ENCODE assay signal across 1 cellular context in the genomic region with DNA sequence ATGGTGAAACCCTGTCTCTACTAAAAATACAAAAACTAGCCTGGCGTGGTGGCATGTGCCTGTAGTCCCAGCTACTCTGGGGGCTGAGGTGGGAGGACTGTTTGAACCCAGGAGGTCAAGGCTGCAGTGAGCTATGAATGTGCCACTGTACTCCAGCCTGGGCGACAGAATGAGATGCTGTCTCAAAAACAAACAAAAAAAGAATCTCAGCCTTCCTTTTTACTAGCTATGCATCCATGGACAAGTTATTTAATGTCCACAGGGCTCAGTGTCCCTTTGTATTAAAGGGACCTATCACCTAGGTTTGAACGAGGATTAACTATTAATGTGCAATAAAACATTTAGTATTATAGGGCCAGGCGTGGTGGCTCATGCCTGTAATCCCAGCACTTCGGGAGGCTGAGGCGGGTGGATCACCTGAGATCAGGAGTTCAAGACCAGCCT.
TF ChIP-seq lines count a peak whose summit lies in the region.
"Not testable (repeated sequence)": the region's sequence is repeated elsewhere in the genome, so short reads cannot be mapped to it uniquely, and the experiment has no call there.

No MANE protein-coding gene starts in this region.

TF ChIP-seq in HepG2, 621 proteins besides CTCF, POLR2A, EP300 and RAD21 (continues in another document):
- TF ChIP-seq FOXA3 (CRISPR knock-in tag; IDR thresholded peaks at IDR 0.05) (peak; percentile 65), PITX1 (CRISPR knock-in tag; IDR thresholded peaks at IDR 0.05) (peak; percentile 69; the same call in 1 of the 2 replicates), SMAD3 (CRISPR knock-in tag; IDR thresholded peaks at IDR 0.05) (peak; percentile 43; the same call in 1 of the 2 replicates), IRF2 (CRISPR knock-in tag; IDR thresholded peaks at IDR 0.05) (peak; percentile 84), KAT8 (CRISPR knock-in tag; IDR thresholded peaks at IDR 0.05) (peak; percentile 41; the same call in 1 of the 2 replicates), HIC2 (CRISPR knock-in tag; IDR thresholded peaks at IDR 0.05; ENCODE audit: low read depth) (peak; percentile 73), MEF2D (CRISPR knock-in tag; IDR thresholded peaks at IDR 0.05) (peak; percentile 89), CREM (IDR thresholded peaks at IDR 0.05) (peak; percentile 68; the same call in 1 of the 2 replicates), HOXA3 (CRISPR knock-in tag; IDR thresholded peaks at IDR 0.05) (peak; percentile 83; the same call in 1 of the 2 replicates), GFI1 (CRISPR knock-in tag; IDR thresholded peaks at IDR 0.05; ENCODE audit: borderline replicate concordance) (peak; percentile 100), IKZF5 (CRISPR knock-in tag; IDR thresholded peaks at IDR 0.05) (peak; percentile 63; the same call in 1 of the 2 replicates), REPIN1 (CRISPR knock-in tag; IDR thresholded peaks at IDR 0.05; ENCODE audit: borderline replicate concordance, low read depth) (0 out of 2 replicates have a peak, but pooled peaks have one; percentile 12), SAP130 (CRISPR knock-in tag; IDR thresholded peaks at IDR 0.05; ENCODE audit: low read depth) (peak; percentile 77), ZNF331 (CRISPR knock-in tag; IDR thresholded peaks at IDR 0.05) (peak; percentile 61; the same call in 1 of the 2 replicates), ZNF652 (CRISPR knock-in tag; IDR thresholded peaks at IDR 0.05; ENCODE audit: borderline replicate concordance, low read depth) (peak; percentile 65; the same call in 1 of the 2 replicates), SATB2 (CRISPR knock-in tag; IDR thresholded peaks at IDR 0.05) (peak; percentile 69; the same call in 1 of the 2 replicates), SIX4 (CRISPR knock-in tag; IDR thresholded peaks at IDR 0.05) (0 out of 2 replicates have a peak, but pooled peaks have one; percentile 36), FOXJ3 (CRISPR knock-in tag; IDR thresholded peaks at IDR 0.05; ENCODE audit: borderline replicate concordance) (peak; percentile 35; the same call in 1 of the 2 replicates), ZBTB26 (CRISPR knock-in tag; IDR thresholded peaks at IDR 0.05; ENCODE audit: borderline replicate concordance) (0 out of 2 replicates have a peak, but pooled peaks have one; percentile 25), ZKSCAN8 (CRISPR knock-in tag; IDR thresholded peaks at IDR 0.05; ENCODE audit: borderline replicate concordance) (peak; percentile 88; the same call in 1 of the 2 replicates), HNF1A (IDR thresholded peaks at IDR 0.05; ENCODE audit: low read depth) (peak; percentile 28; the same call in 1 of the 2 replicates), HNF1A (CRISPR knock-in tag; IDR thresholded peaks at IDR 0.05; ENCODE audit: borderline replicate concordance) (peak; percentile 82; the same call in 1 of the 2 replicates), SKI (IDR thresholded peaks at IDR 0.05; ENCODE audit: partially characterized antibody) (peak; percentile 52)
- TF ChIP-seq, protein P1, sequence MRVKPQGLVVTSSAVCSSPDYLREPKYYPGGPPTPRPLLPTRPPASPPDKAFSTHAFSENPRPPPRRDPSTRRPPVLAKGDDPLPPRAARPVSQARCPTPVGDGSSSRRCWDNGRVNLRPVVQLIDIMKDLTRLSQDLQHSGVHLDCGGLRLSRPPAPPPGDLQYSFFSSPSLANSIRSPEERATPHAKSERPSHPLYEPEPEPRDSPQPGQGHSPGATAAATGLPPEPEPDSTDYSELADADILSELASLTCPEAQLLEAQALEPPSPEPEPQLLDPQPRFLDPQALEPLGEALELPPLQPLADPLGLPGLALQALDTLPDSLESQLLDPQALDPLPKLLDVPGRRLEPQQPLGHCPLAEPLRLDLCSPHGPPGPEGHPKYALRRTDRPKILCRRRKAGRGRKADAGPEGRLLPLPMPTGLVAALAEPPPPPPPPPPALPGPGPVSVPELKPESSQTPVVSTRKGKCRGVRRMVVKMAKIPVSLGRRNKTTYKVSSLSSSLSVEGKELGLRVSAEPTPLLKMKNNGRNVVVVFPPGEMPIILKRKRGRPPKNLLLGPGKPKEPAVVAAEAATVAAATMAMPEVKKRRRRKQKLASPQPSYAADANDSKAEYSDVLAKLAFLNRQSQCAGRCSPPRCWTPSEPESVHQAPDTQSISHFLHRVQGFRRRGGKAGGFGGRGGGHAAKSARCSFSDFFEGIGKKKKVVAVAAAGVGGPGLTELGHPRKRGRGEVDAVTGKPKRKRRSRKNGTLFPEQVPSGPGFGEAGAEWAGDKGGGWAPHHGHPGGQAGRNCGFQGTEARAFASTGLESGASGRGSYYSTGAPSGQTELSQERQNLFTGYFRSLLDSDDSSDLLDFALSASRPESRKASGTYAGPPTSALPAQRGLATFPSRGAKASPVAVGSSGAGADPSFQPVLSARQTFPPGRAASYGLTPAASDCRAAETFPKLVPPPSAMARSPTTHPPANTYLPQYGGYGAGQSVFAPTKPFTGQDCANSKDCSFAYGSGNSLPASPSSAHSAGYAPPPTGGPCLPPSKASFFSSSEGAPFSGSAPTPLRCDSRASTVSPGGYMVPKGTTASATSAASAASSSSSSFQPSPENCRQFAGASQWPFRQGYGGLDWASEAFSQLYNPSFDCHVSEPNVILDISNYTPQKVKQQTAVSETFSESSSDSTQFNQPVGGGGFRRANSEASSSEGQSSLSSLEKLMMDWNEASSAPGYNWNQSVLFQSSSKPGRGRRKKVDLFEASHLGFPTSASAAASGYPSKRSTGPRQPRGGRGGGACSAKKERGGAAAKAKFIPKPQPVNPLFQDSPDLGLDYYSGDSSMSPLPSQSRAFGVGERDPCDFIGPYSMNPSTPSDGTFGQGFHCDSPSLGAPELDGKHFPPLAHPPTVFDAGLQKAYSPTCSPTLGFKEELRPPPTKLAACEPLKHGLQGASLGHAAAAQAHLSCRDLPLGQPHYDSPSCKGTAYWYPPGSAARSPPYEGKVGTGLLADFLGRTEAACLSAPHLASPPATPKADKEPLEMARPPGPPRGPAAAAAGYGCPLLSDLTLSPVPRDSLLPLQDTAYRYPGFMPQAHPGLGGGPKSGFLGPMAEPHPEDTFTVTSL (CRISPR knock-in tag; IDR thresholded peaks at IDR 0.05; ENCODE audit: borderline replicate concordance): peak; percentile 80
- TF ChIP-seq, protein P2, sequence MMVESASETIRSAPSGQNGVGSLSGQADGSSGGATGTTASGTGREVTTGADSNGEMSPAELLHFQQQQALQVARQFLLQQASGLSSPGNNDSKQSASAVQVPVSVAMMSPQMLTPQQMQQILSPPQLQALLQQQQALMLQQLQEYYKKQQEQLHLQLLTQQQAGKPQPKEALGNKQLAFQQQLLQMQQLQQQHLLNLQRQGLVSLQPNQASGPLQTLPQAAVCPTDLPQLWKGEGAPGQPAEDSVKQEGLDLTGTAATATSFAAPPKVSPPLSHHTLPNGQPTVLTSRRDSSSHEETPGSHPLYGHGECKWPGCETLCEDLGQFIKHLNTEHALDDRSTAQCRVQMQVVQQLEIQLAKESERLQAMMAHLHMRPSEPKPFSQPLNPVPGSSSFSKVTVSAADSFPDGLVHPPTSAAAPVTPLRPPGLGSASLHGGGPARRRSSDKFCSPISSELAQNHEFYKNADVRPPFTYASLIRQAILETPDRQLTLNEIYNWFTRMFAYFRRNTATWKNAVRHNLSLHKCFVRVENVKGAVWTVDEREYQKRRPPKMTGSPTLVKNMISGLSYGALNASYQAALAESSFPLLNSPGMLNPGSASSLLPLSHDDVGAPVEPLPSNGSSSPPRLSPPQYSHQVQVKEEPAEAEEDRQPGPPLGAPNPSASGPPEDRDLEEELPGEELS (CRISPR knock-in tag; IDR thresholded peaks at IDR 0.05): peak; percentile 87
- TF ChIP-seq, protein P3, sequence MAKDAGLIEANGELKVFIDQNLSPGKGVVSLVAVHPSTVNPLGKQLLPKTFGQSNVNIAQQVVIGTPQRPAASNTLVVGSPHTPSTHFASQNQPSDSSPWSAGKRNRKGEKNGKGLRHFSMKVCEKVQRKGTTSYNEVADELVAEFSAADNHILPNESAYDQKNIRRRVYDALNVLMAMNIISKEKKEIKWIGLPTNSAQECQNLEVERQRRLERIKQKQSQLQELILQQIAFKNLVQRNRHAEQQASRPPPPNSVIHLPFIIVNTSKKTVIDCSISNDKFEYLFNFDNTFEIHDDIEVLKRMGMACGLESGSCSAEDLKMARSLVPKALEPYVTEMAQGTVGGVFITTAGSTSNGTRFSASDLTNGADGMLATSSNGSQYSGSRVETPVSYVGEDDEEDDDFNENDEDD (CRISPR knock-in tag; IDR thresholded peaks at IDR 0.05; ENCODE audit: borderline replicate concordance): peak; percentile 59; the same call in 1 of the 2 replicates
- not testable (repeated sequence) for TF ChIP-seq CREM (CRISPR knock-in tag; IDR thresholded peaks at IDR 0.05)
- TF ChIP-seq, protein P4, sequence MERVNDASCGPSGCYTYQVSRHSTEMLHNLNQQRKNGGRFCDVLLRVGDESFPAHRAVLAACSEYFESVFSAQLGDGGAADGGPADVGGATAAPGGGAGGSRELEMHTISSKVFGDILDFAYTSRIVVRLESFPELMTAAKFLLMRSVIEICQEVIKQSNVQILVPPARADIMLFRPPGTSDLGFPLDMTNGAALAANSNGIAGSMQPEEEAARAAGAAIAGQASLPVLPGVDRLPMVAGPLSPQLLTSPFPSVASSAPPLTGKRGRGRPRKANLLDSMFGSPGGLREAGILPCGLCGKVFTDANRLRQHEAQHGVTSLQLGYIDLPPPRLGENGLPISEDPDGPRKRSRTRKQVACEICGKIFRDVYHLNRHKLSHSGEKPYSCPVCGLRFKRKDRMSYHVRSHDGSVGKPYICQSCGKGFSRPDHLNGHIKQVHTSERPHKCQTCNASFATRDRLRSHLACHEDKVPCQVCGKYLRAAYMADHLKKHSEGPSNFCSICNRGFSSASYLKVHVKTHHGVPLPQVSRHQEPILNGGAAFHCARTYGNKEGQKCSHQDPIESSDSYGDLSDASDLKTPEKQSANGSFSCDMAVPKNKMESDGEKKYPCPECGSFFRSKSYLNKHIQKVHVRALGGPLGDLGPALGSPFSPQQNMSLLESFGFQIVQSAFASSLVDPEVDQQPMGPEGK (CRISPR knock-in tag; IDR thresholded peaks at IDR 0.05): peak; percentile 92
- TF ChIP-seq, protein P5, sequence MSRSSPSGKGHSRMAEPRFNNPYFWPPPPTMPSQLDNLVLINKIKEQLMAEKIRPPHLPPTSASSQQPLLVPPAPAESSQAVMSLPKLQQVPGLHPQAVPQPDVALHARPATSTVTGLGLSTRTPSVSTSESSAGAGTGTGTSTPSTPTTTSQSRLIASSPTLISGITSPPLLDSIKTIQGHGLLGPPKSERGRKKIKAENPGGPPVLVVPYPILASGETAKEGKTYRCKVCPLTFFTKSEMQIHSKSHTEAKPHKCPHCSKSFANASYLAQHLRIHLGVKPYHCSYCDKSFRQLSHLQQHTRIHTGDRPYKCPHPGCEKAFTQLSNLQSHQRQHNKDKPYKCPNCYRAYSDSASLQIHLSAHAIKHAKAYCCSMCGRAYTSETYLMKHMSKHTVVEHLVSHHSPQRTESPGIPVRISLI (CRISPR knock-in tag; IDR thresholded peaks at IDR 0.05; ENCODE audit: borderline replicate concordance): peak; percentile 62; the same call in 1 of the 2 replicates
